Comparison of ENCODE assay signal across 15 cellular contexts in the genomic region with DNA sequence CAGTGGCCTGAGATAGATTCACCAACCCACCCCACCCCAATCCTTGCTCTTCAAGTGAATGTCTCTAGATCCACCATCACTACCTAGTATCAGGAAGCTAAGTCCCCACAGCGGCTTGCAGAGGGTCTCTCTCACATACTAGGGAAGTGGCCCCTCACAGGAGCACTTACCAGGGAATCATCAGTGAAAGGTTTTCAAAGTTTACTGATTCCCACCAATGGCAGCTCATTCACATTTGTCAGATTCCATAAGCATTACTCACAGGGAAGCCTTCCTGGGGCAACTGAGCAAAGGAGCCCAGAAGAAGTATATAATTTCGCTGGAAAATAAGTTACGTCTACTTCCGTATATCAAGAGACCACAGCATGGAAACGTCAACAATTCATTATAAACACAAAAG.
DNase-seq lines count a peak whose midpoint lies in the region; FAIRE-seq and TF ChIP-seq lines count a peak whose summit lies in the region.
"Had no signal": no experiment of that assay in that cellular context is flagged by ENCODE, and none has a peak within 500 bp of the region (broad histone marks: within the 10 kb centered on the region; RNA-seq: fewer than 3 reads in every experiment).

No MANE protein-coding gene starts in this region.

- peak; percentile 43 for DNase-seq in AG10803 (ENCODE audit: low read depth)
- DNase-seq in HTR-8/SVneo (ENCODE audit: insufficient read length, low spot score): peak; percentile 75
- peak; percentile 81 for DNase-seq in astrocyte of the hippocampus (ENCODE audit: low read depth, low spot score)
- DNase-seq in kidney glomerular epithelial cell (lab: John Stamatoyannopoulos, UW): peak; percentile 61
- no peak for DNase-seq in activated CD4-positive, alpha-beta T cell treated with anti-CD3 and anti-CD28 coated beads for 1 hour
- DNase-seq in D341Med (ENCODE audit: low spot score): no peak
- no peak for DNase-seq in tibial artery
- DNase-seq in stimulated activated CD4-positive, alpha-beta T cell treated with anti-CD3 and anti-CD28 coated beads, Interleukin-15, amount 100 ng/mL, for 24 hours: no peak
- DNase-seq: activated CD4-positive, alpha-beta T cell treated with anti-CD3 and anti-CD28 coated beads, Interleukin-2, amount 50 U/mL, for 1 hour; activated T-cell treated with anti-CD3 and anti-CD28 coated beads, Interleukin-2, amount 50 U/mL, for 24 hours; adrenal gland; dermis blood vessel endothelial cell; DMS79 treated with DMSO at 0.1 percent for 48 hours; esophagus squamous epithelium; NCI-H2029 had no signal

- H3K9me3 ChIP-seq in tibial artery: peaks cover 0 to 11% (median 0%) of the 10 kb centered on the region in 3 donors
- H3K9me3 ChIP-seq: adrenal gland had no signal

- no peak overlapping the region for H3K4me3 ChIP-seq in AG10803 (ENCODE audit: low read length)
- H3K4me3 ChIP-seq in tibial artery: no peak overlapping the region
- H3K4me3 ChIP-seq: adrenal gland, esophagus squamous epithelium had no signal

- no peaks in the 10 kb centered on the region for H3K36me3 ChIP-seq in tibial artery
- H3K36me3 ChIP-seq: adrenal gland, esophagus squamous epithelium had no signal

- H3K4me1 ChIP-seq in tibial artery: no peaks in the 10 kb centered on the region
- H3K4me1 ChIP-seq: adrenal gland, esophagus squamous epithelium had no signal

- no peak for FAIRE-seq in HTR-8/SVneo (lab: Jason Lieb, UNC)

- TF ChIP-seq CTCF in AG10803 (conservative IDR thresholded peaks at IDR 0.05; ENCODE audit: low read length) (no peak), tibial artery (IDR thresholded peaks at IDR 0.05) (no peak)

- H3K27me3 ChIP-seq in tibial artery: no peaks in the 10 kb centered on the region
- H3K27me3 ChIP-seq: adrenal gland, esophagus squamous epithelium had no signal

- no peak overlapping the region for H3K27ac ChIP-seq in tibial artery
- H3K27ac ChIP-seq: adrenal gland, esophagus squamous epithelium had no signal

- intact Hi-C loops in tibial artery (cut with DNase I; ENCODE audit: low total_unique reads): no loop called here

Comparison
In these comparisons a context has a peak if more than half of its experiments do, and no peak if none do; other contexts are left out.
1. DNase-seq: peak in AG10803 (single experiment), HTR-8/SVneo (single experiment), astrocyte of the hippocampus (single experiment) and kidney glomerular epithelial cell (single experiment); none in activated CD4-positive, alpha-beta T cell treated with anti-CD3 and anti-CD28 coated beads for 1 hour (single experiment), D341Med (single experiment), tibial artery (0 of 2) and stimulated activated CD4-positive, alpha-beta T cell treated with anti-CD3 and anti-CD28 coated beads, Interleukin-15, amount 100 ng/mL, for 24 hours (single experiment).